27 cellular contexts compared by ENCODE assay signal in genomic region chr4:14301993-14302392, GRCh38.
"Had no signal": no experiment of that assay in that cellular context is flagged by ENCODE, and none has a peak within 500 bp of the region (broad histone marks: within the 10 kb centered on the region; RNA-seq: fewer than 3 reads in every experiment).

No MANE protein-coding gene starts in this region.

- H3K27me3 Mint-ChIP-seq: activated CD4-positive, alpha-beta T cell treated with anti-CD3 and anti-CD28 coated beads, Interleukin-2, amount 10 ng/mL, durations not matched to agents 7 days and 5 days; activated naive CD4-positive, alpha-beta T cell treated with anti-CD3 and anti-CD28 coated beads, Interleukin-2, amount 10 ng/mL, durations not matched to agents 7 days and 5 days; activated naive CD8-positive, alpha-beta T cell treated with anti-CD3 and anti-CD28 coated beads, Interleukin-2, amount 10 ng/mL, durations not matched to agents 7 days and 5 days; activated T-cell treated with anti-CD3 and anti-CD28 coated beads, Interleukin-2, amount 50 U/mL, for 24 hours; central memory CD8-positive, alpha-beta T cell had no signal

- H3K27ac ChIP-seq: ascending aorta, brain microvascular endothelial cell, coronary artery, dorsolateral prefrontal cortex had no signal

- H3K36me3 ChIP-seq: ascending aorta, brain microvascular endothelial cell had no signal

- H3K4me3 Mint-ChIP-seq: activated CD4-positive, alpha-beta T cell treated with anti-CD3 and anti-CD28 coated beads, Interleukin-2, amount 10 ng/mL, durations not matched to agents 7 days and 5 days; activated CD8-positive, alpha-beta T cell treated with anti-CD3 and anti-CD28 coated beads, Interleukin-2, amount 10 ng/mL, durations not matched to agents 7 days and 5 days; activated naive CD4-positive, alpha-beta T cell treated with anti-CD3 and anti-CD28 coated beads, Interleukin-2, amount 10 ng/mL, durations not matched to agents 7 days and 5 days; activated naive CD8-positive, alpha-beta T cell treated with anti-CD3 and anti-CD28 coated beads, Interleukin-2, amount 10 ng/mL, durations not matched to agents 7 days and 5 days; activated T-cell treated with anti-CD3 and anti-CD28 coated beads, Interleukin-2, amount 50 U/mL, for 24 hours; activated T-cell treated with anti-CD3 and anti-CD28 coated beads, Interleukin-2, amount 50 U/mL, for 72 hours; central memory CD8-positive, alpha-beta T cell; dendritic cell treated with granulocyte-macrophage colony-stimulating factor and Interleukin-4, amounts not matched to agents 40 ng/mL and 50 ng/mL, for 4 days; endodermal cell; WTC11 had no signal

- H3K27ac Mint-ChIP-seq: activated CD4-positive, alpha-beta T cell treated with anti-CD3 and anti-CD28 coated beads, Interleukin-2, amount 10 ng/mL, durations not matched to agents 7 days and 5 days; activated CD8-positive, alpha-beta T cell treated with anti-CD3 and anti-CD28 coated beads, Interleukin-2, amount 10 ng/mL, durations not matched to agents 7 days and 5 days; activated naive CD4-positive, alpha-beta T cell treated with anti-CD3 and anti-CD28 coated beads, Interleukin-2, amount 10 ng/mL, durations not matched to agents 7 days and 5 days; activated naive CD4-positive, alpha-beta T cell treated with anti-CD3 and anti-CD28 coated beads, Interleukin-2, amount 50 U/mL, for 72 hours; activated naive CD8-positive, alpha-beta T cell treated with anti-CD3 and anti-CD28 coated beads, Interleukin-2, amount 10 ng/mL, durations not matched to agents 7 days and 5 days; activated T-cell treated with anti-CD3 and anti-CD28 coated beads, Interleukin-2, amount 50 U/mL, for 24 hours; activated T-cell treated with anti-CD3 and anti-CD28 coated beads, Interleukin-2, amount 50 U/mL, for 72 hours; dendritic cell treated with granulocyte-macrophage colony-stimulating factor and Interleukin-4, amounts not matched to agents 40 ng/mL and 50 ng/mL, for 4 days; endodermal cell; WTC11 had no signal

- H3K36me3 Mint-ChIP-seq: activated naive CD4-positive, alpha-beta T cell treated with anti-CD3 and anti-CD28 coated beads, Interleukin-2, amount 10 ng/mL, durations not matched to agents 7 days and 5 days; activated naive CD4-positive, alpha-beta T cell treated with anti-CD3 and anti-CD28 coated beads, Interleukin-2, amount 50 U/mL, for 72 hours; activated naive CD8-positive, alpha-beta T cell treated with anti-CD3 and anti-CD28 coated beads, Interleukin-2, amount 10 ng/mL, durations not matched to agents 7 days and 5 days; WTC11 had no signal

- H3K4me1 ChIP-seq: ascending aorta had no signal

- DNase-seq: activated CD4-positive, alpha-beta T cell treated with anti-CD3 and anti-CD28 coated beads for 1 hour; activated CD4-positive, alpha-beta T cell treated with anti-CD3 and anti-CD28 coated beads for 4 hours; activated CD4-positive, alpha-beta T cell treated with anti-CD3 and anti-CD28 coated beads, Interleukin-2, amount 10 ng/mL, durations not matched to agents 7 days and 5 days; activated CD4-positive, alpha-beta T cell treated with anti-CD3 and anti-CD28 coated beads, Interleukin-2, amount 50 U/mL, for 4 hours; activated CD8-positive, alpha-beta memory T cell treated with anti-CD3 and anti-CD28 coated beads, Interleukin-2, amount 50 U/mL, for 48 hours; activated CD8-positive, alpha-beta T cell treated with anti-CD3 and anti-CD28 coated beads, Interleukin-2, amount 10 ng/mL, durations not matched to agents 7 days and 5 days; activated gamma-delta T cell; activated naive CD4-positive, alpha-beta T cell; activated naive CD4-positive, alpha-beta T cell treated with anti-CD3 and anti-CD28 coated beads, Interleukin-2, amount 10 ng/mL, durations not matched to agents 7 days and 5 days; activated naive CD8-positive, alpha-beta T cell treated with anti-CD3 and anti-CD28 coated beads, Interleukin-2, amount 10 ng/mL, durations not matched to agents 7 days and 5 days; activated T-cell treated with anti-CD3 and anti-CD28 coated beads for 4 hours; activated T-cell treated with anti-CD3 and anti-CD28 coated beads, Interleukin-2, amount 50 U/mL, for 24 hours; activated T-cell treated with anti-CD3 and anti-CD28 coated beads, Interleukin-2, amount 50 U/mL, for 72 hours; brain microvascular endothelial cell; dorsolateral prefrontal cortex; effector memory CD4-positive, alpha-beta T cell; endodermal cell; foreskin melanocyte; head of caudate nucleus; T-helper 2 cell had no signal

- H3K4me1 Mint-ChIP-seq: activated CD4-positive, alpha-beta T cell treated with anti-CD3 and anti-CD28 coated beads, Interleukin-2, amount 10 ng/mL, durations not matched to agents 7 days and 5 days; activated naive CD4-positive, alpha-beta T cell treated with anti-CD3 and anti-CD28 coated beads, Interleukin-2, amount 10 ng/mL, durations not matched to agents 7 days and 5 days; activated naive CD8-positive, alpha-beta T cell treated with anti-CD3 and anti-CD28 coated beads, Interleukin-2, amount 10 ng/mL, durations not matched to agents 7 days and 5 days; central memory CD8-positive, alpha-beta T cell; endodermal cell had no signal

- ATAC-seq: activated CD8-positive, alpha-beta T cell treated with anti-CD3 and anti-CD28 coated beads, Interleukin-2, amount 10 ng/mL, durations not matched to agents 7 days and 5 days; activated naive CD4-positive, alpha-beta T cell treated with anti-CD3 and anti-CD28 coated beads, Interleukin-2, amount 50 U/mL, for 72 hours; activated T-cell treated with anti-CD3 and anti-CD28 coated beads, Interleukin-2, amount 50 U/mL, for 72 hours; esophagus mucosa; WTC11 had no signal

- H3K27me3 ChIP-seq: ascending aorta, brain microvascular endothelial cell, dorsolateral prefrontal cortex had no signal

- H3K4me3 ChIP-seq: ascending aorta, coronary artery, dorsolateral prefrontal cortex had no signal

- H3K9me3 Mint-ChIP-seq: activated CD4-positive, alpha-beta T cell treated with anti-CD3 and anti-CD28 coated beads, Interleukin-2, amount 10 ng/mL, durations not matched to agents 7 days and 5 days; activated naive CD4-positive, alpha-beta T cell treated with anti-CD3 and anti-CD28 coated beads, Interleukin-2, amount 10 ng/mL, durations not matched to agents 7 days and 5 days; activated T-cell treated with anti-CD3 and anti-CD28 coated beads, Interleukin-2, amount 50 U/mL, for 24 hours; activated T-cell treated with anti-CD3 and anti-CD28 coated beads, Interleukin-2, amount 50 U/mL, for 72 hours had no signal

- H3K9me3 ChIP-seq: ascending aorta had no signal
